1 cellular context compared by ENCODE assay signal in the genomic region with DNA sequence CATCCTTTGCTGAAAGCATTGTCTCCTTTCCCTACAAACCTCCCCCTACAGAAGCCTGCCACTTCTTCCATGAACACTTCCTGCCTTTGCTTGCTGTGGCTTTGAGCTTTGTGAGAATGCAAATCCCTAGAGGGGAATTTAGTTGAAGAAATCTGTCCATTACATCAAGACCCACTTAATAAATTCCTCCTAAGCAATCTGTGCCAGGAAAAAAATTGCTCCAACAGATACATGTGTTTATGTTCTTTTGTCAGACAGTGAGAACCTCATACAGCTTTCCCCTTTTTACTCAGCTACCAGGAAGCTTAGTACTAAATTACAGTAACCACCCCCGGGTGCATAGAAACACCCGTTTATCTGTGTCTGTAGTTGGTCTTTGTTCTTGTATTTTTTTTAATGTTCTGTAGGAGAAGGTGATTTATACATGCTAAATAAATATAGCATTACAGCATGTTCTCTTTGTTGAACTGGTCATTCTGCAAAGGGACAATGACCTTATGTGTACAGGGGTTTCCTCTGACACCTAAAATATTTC.
TF ChIP-seq lines count a peak whose summit lies in the region.

No MANE protein-coding gene starts in this region.

TF ChIP-seq in endothelial cell of umbilical vein, 7 proteins besides CTCF, POLR2A, EP300 and RAD21:
- TF ChIP-seq JUN (IDR thresholded peaks at IDR 0.05; ENCODE audit: borderline replicate concordance, insufficient read depth, insufficient read length, low read depth) (no peak), GATA2 (IDR thresholded peaks at IDR 0.05; ENCODE audit: insufficient read depth, insufficient read length, low read depth, low read length) (no peak), FOS (IDR thresholded peaks at IDR 0.05; ENCODE audit: borderline replicate concordance, insufficient read depth, low read length) (no peak), POLR2AphosphoS5 (IDR thresholded peaks at IDR 0.05; ENCODE audit: insufficient read depth, low read depth, low read length) (no peak), EZH2 (IDR thresholded peaks at IDR 0.05; ENCODE audit: borderline replicate concordance, low read depth, low read length, severe bottlenecking) (no peak), MYC (IDR thresholded peaks at IDR 0.05; ENCODE audit: low read depth, low read length) (no peak)
- TF ChIP-seq, protein P1, sequence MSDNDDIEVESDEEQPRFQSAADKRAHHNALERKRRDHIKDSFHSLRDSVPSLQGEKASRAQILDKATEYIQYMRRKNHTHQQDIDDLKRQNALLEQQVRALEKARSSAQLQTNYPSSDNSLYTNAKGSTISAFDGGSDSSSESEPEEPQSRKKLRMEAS (IDR thresholded peaks at IDR 0.05; ENCODE audit: insufficient read depth, insufficient read length) = no peak
